In genomic region chrX:40010550-40011364, GRCh38 we compare ENCODE assay signal across 12 cellular contexts.
A peak's percentile ranks its signal among the peaks of the same experiment; 100 is the strongest.
DNase-seq lines count a peak whose midpoint lies in the region; TF ChIP-seq lines count a peak whose summit lies in the region.
"Had no signal": no experiment of that assay in that cellular context is flagged by ENCODE, and none has a peak within 500 bp of the region (broad histone marks: within the 10 kb centered on the region; RNA-seq: fewer than 3 reads in every experiment).

No MANE protein-coding gene starts in this region.

- DNase-seq in DMS153 (lab: John Stamatoyannopoulos, UW) = peak; percentile 39
- DNase-seq in DMS153 treated with DMSO at 0.1 percent for 48 hours (lab: John Stamatoyannopoulos, UW; ENCODE audit: unreplicated experiment) = no peak
- DNase-seq in UCSD-AML1 (lab: John Stamatoyannopoulos, UW; ENCODE audit: unreplicated experiment) = peak; percentile 45
- no peak for DNase-seq in epidermal melanocyte (ENCODE audit: insufficient read length, low spot score)
- DNase-seq in stimulated activated naive CD4-positive, alpha-beta T cell treated with Interleukin-2 at 50 U/mL for 16 hours (lab: John Stamatoyannopoulos, UW) = no peak
- no peak for DNase-seq in NCI-H748 (lab: John Stamatoyannopoulos, UW; ENCODE audit: unreplicated experiment)
- DNase-seq: 8988T; SHP77; stimulated activated CD4-positive, alpha-beta T cell treated with anti-CD3 and anti-CD28 coated beads, Interleukin-1b, Interleukin-23, amount 100 ng/mL, for 48 hours; testis had no signal

- H3K9me3 Mint-ChIP-seq in IgD-negative memory B cell = no peaks in the 10 kb centered on the region

- no peaks in the 10 kb centered on the region for H3K36me3 ChIP-seq in neural cell (ENCODE audit: insufficient read depth, low read length)

- H3K9me2 ChIP-seq in neural cell (ENCODE audit: insufficient read depth, low read length) = no peaks in the 10 kb centered on the region

- peaks cover 52% of the 10 kb centered on the region for H3K27me3 ChIP-seq in neural cell (ENCODE audit: insufficient read depth, low read depth, low read length)
- H3K27me3 ChIP-seq: testis had no signal

- peaks cover 8 to 36% (median 9%) of the 10 kb centered on the region in 3 donors for H3K4me1 Mint-ChIP-seq in IgD-negative memory B cell

- no peak overlapping the region for H3K4me3 ChIP-seq in neural cell (ENCODE audit: low read length)
- H3K4me3 ChIP-seq: testis had no signal

- H3F3A ChIP-seq in neural cell (ENCODE audit: insufficient read depth, low read length, poor library complexity, severe bottlenecking) = no peaks in the 10 kb centered on the region

- no peaks in the 10 kb centered on the region for H4K20me1 ChIP-seq in neural cell (ENCODE audit: insufficient read depth)

- peak overlapping the region in 2 of 4 donors; percentile 76 to 81 for H3K4me3 Mint-ChIP-seq in IgD-negative memory B cell

- TF ChIP-seq EP300 in neural cell (conservative IDR thresholded peaks at IDR 0.05; ENCODE audit: poor library complexity, severe bottlenecking) = no peak

- H3K27ac ChIP-seq in neural cell (ENCODE audit: low read length) = no peak overlapping the region
- H3K27ac ChIP-seq: testis had no signal

- H3K4me2 ChIP-seq in neural cell (ENCODE audit: low read length) = no peak overlapping the region

- H3K79me2 ChIP-seq in neural cell (replicated peaks; ENCODE audit: insufficient read depth, low read length) = no peaks in the 10 kb centered on the region

- peak overlapping the region; percentile 23 for H3K9ac ChIP-seq in neural cell (ENCODE audit: low read length)

- no peak overlapping the region for H2AFZ ChIP-seq in neural cell (ENCODE audit: low read depth, low read length)

- no peak for TF ChIP-seq RAD21 in neural cell (conservative IDR thresholded peaks at IDR 0.05)

- H3K27me3 Mint-ChIP-seq in IgD-negative memory B cell = peaks cover 44% of the 10 kb centered on the region

- peak overlapping the region in 2 of 3 donors; percentile 33 to 88 for H3K27ac Mint-ChIP-seq in IgD-negative memory B cell

- H3K9me3 ChIP-seq in neural cell (ENCODE audit: low read length) = no peaks in the 10 kb centered on the region
- H3K9me3 ChIP-seq: testis had no signal

- TF ChIP-seq CTCF in neural cell (IDR thresholded peaks at IDR 0.05; ENCODE audit: poor library complexity, severe bottlenecking) = no peak

- H3K36me3 Mint-ChIP-seq in IgD-negative memory B cell = no peaks in the 10 kb centered on the region

TF ChIP-seq in neural cell, 6 proteins besides CTCF, POLR2A, EP300 and RAD21:
- TF ChIP-seq MXI1 (conservative IDR thresholded peaks at IDR 0.05; ENCODE audit: poor library complexity, severe bottlenecking) = no peak
- no peak for TF ChIP-seq EZH2 (IDR thresholded peaks at IDR 0.05; ENCODE audit: borderline replicate concordance, insufficient read depth, low read length, poor library complexity, severe bottlenecking)
- TF ChIP-seq SMC3 (conservative IDR thresholded peaks at IDR 0.05; ENCODE audit: poor library complexity) = no peak
- TF ChIP-seq POLR2AphosphoS5 (IDR thresholded peaks at IDR 0.05) = no peak

Comparison
In these comparisons a context has a peak if more than half of its experiments do, and no peak if none do; other contexts are left out.
1. DNase-seq: peak in DMS153 (single experiment) and UCSD-AML1 (single experiment); none in DMS153 treated with DMSO at 0.1 percent for 48 hours (single experiment), epidermal melanocyte (single experiment), stimulated activated naive CD4-positive, alpha-beta T cell treated with Interleukin-2 at 50 U/mL for 16 hours (single experiment) and NCI-H748 (single experiment).